ENCODE assay signal across 12 cellular contexts in genomic region chr16:50146479-50147435, GRCh38. TPM values are rescaled to one million over a fixed set of nuclear protein-coding genes. Genes with fewer than 3 reads are reported as not detected.
DNase-seq lines count a peak whose midpoint lies in the region; ATAC-seq, FAIRE-seq and TF ChIP-seq lines count a peak whose summit lies in the region.
"Had no signal": no experiment of that assay in that cellular context is flagged by ENCODE, and none has a peak within 500 bp of the region (broad histone marks: within the 10 kb centered on the region; RNA-seq: fewer than 3 reads in every experiment).

No MANE protein-coding gene starts in this region.

- TF ChIP-seq EP300 in HepG2 (IDR thresholded peaks at IDR 0.05; ENCODE audit: low read depth in 2 of 2, low read length in 2 of 2) (no peak), HepG2 (CRISPR knock-in tag; IDR thresholded peaks at IDR 0.05; ENCODE audit: borderline replicate concordance) (no peak)

- CTCF ChIA-PET in WTC11 (lab: Charles Lee), result interaction anchor here (1.3 to 1.8 kb wide), 5 partner anchors 10 to 189 kb away, joined by 3 to 6 read pairs (median 6); partner anchors contain the start of gene CNEP1R1
- CTCF ChIA-PET in HepG2 (lab: Yijun Ruan, JAX; ENCODE audit: low intra/inter-chr PET ratio, low total read pairs), result no interaction called here

- FAIRE-seq in HepG2 (lab: Jason Lieb, UNC), result no peak

- H3K4me3 ChIP-seq in cardiac muscle cell, result no peak overlapping the region
- H3K4me3 ChIP-seq in left ventricle myocardium inferior, result no peak overlapping the region
- H3K4me3 ChIP-seq in HepG2 (replicated peaks in 1 of 3; ENCODE audit: insufficient read depth in 1 of 3, low read depth in 2 of 3, low read length in 3 of 3), result 0 out of 6 replicates have a peak overlapping the region, but pooled peaks of 1 of the 3 experiments have one; percentile 19
- no peak overlapping the region for H3K4me3 ChIP-seq in WERI-Rb-1 (ENCODE audit: low read depth, low read length)
- H3K4me3 ChIP-seq: dorsolateral prefrontal cortex, skin epidermis, upper lobe of right lung had no signal

- H3K4me1 Mint-ChIP-seq in WTC11, result peaks cover 7% of the 10 kb centered on the region
- H3K4me1 Mint-ChIP-seq in activated T-helper 17 cell treated with anti-CD3 and anti-CD28 coated beads, Interleukin-2, amount 50 U/mL, for 72 hours, result peaks cover 1% of the 10 kb centered on the region

- in situ Hi-C loops in HepG2 (cut with HindIII; ENCODE audit: extremely low pct_ligation_motif_present, low pct_unique_long_range_greater_than_20kb), result no loop called here

- TF ChIP-seq POLR2A in HepG2 (IDR thresholded peaks at IDR 0.05; ENCODE audit: insufficient read depth in 1 of 2, low read depth in 2 of 2, low read length in 2 of 2), result no peak

- H3K36me3 ChIP-seq in cardiac muscle cell (no peaks in the 10 kb centered on the region), left ventricle myocardium inferior (no peaks in the 10 kb centered on the region), HepG2 (replicated peaks in 1 of 2; ENCODE audit: control insufficient read depth in 1 of 2, insufficient read depth in 2 of 2, low read length in 2 of 2) (no peaks in the 10 kb centered on the region), WERI-Rb-1 (no peaks in the 10 kb centered on the region)
- H3K36me3 ChIP-seq: upper lobe of right lung had no signal

- no peaks in the 10 kb centered on the region for H3K79me2 ChIP-seq in HepG2 (ENCODE audit: insufficient read depth, low read length)

- 43% methylated on average over 9 of the region's 9 CpGs for WGBS in HepG2 (ENCODE audit: low lambda C conversion rate)

- ATAC-seq in WTC11, result no peak
- ATAC-seq in HepG2, result peak; percentile 36
- no peak for ATAC-seq in activated T-helper 17 cell treated with anti-CD3 and anti-CD28 coated beads, Interleukin-2, amount 50 U/mL, for 72 hours (replicated peaks)
- ATAC-seq in GM21381 (IDR thresholded peaks at IDR 0.05; ENCODE audit: unreplicated experiment), result no peak
- no peak for ATAC-seq in activated naive CD4-positive, alpha-beta T cell treated with anti-CD3 and anti-CD28 coated beads, Interleukin-2, amount 50 U/mL, for 72 hours
- ATAC-seq: upper lobe of right lung had no signal

- no peak overlapping the region for H3K4me3 Mint-ChIP-seq in WTC11
- no peak overlapping the region for H3K4me3 Mint-ChIP-seq in activated T-helper 17 cell treated with anti-CD3 and anti-CD28 coated beads, Interleukin-2, amount 50 U/mL, for 72 hours

- H3K27ac Mint-ChIP-seq in WTC11, result peak overlapping the region; percentile 75; the same call in 1 of the 2 replicates
- H3K27ac Mint-ChIP-seq in activated T-helper 17 cell treated with anti-CD3 and anti-CD28 coated beads, Interleukin-2, amount 50 U/mL, for 72 hours, result no peak overlapping the region
- peak overlapping the region in 1 of 2 donors; percentile 9 for H3K27ac Mint-ChIP-seq in activated naive CD4-positive, alpha-beta T cell treated with anti-CD3 and anti-CD28 coated beads, Interleukin-2, amount 50 U/mL, for 72 hours

- H3K4me1 ChIP-seq in cardiac muscle cell (ENCODE audit: low read depth) (peaks cover 5% of the 10 kb centered on the region), left ventricle myocardium inferior (peaks cover 4% of the 10 kb centered on the region), HepG2 (ENCODE audit: insufficient read depth, low read length) (peaks cover 34% of the 10 kb centered on the region)

- intact Hi-C loops in left ventricle myocardium inferior (cut with micrococcal nuclease) (no loop called here), HepG2 (cut with micrococcal nuclease; ENCODE audit: unreplicated experiment) (no loop called here)

- TF ChIP-seq CTCF in cardiac muscle cell (IDR thresholded peaks at IDR 0.05; ENCODE audit: low read depth, low read length), result no peak
- no peak for TF ChIP-seq CTCF in left ventricle myocardium inferior (IDR thresholded peaks at IDR 0.05; ENCODE audit: borderline replicate concordance)
- TF ChIP-seq CTCF in WTC11 (IDR thresholded peaks at IDR 0.05), result no peak
- no peak for TF ChIP-seq CTCF in HepG2 (CRISPR knock-in tag; IDR thresholded peaks at IDR 0.05)
- no peak for TF ChIP-seq CTCF in WERI-Rb-1 (IDR thresholded peaks at IDR 0.05; ENCODE audit: low read depth, low read length)

- no peak overlapping the region for H2AFZ ChIP-seq in HepG2 (ENCODE audit: low read length)

- no peaks in the 10 kb centered on the region for H3K9me3 ChIP-seq in cardiac muscle cell (ENCODE audit: low read depth)
- no peaks in the 10 kb centered on the region for H3K9me3 ChIP-seq in left ventricle myocardium inferior (replicated peaks)
- no peaks in the 10 kb centered on the region for H3K9me3 ChIP-seq in HepG2 (ENCODE audit: low read length)
- H3K9me3 ChIP-seq in WERI-Rb-1 (ENCODE audit: severe bottlenecking), result no peaks in the 10 kb centered on the region
- H3K9me3 ChIP-seq: upper lobe of right lung had no signal

- TF ChIP-seq RAD21 in HepG2 (CRISPR knock-in tag; IDR thresholded peaks at IDR 0.05), result no peak

- no peaks in the 10 kb centered on the region for H3K27me3 ChIP-seq in cardiac muscle cell
- H3K27me3 ChIP-seq in left ventricle myocardium inferior (ENCODE audit: low read depth), result no peaks in the 10 kb centered on the region
- peaks cover 0 to 4% of the 10 kb centered on the region in 2 experiments; a peak in 1 of 5 replicates for H3K27me3 ChIP-seq in HepG2 (ENCODE audit: control insufficient read depth in 1 of 2, insufficient read depth in 2 of 2, low read length in 2 of 2)
- H3K27me3 ChIP-seq in WERI-Rb-1 (ENCODE audit: insufficient read depth, low read depth, severe bottlenecking), result no peaks in the 10 kb centered on the region
- H3K27me3 ChIP-seq: dorsolateral prefrontal cortex, upper lobe of right lung had no signal

- DNase-seq in cardiac muscle cell (ENCODE audit: low read depth in 1 of 2, low spot score in 1 of 2) (peak in 1 of 2 donors; percentile 23), left ventricle myocardium inferior (no peak), WTC11 (ENCODE audit: low spot score) (no peak), HepG2 (ENCODE audit: low spot score) (no peak), WERI-Rb-1 (no peak)
- DNase-seq in activated naive CD4-positive, alpha-beta T cell treated with anti-CD3 and anti-CD28 coated beads, Interleukin-2, amount 50 U/mL, for 72 hours (ENCODE audit: low spot score in 2 of 2), result no peak
- DNase-seq: dorsolateral prefrontal cortex; stimulated activated naive CD4-positive, alpha-beta T cell treated with Interleukin-2 at 50 U/mL for 16 hours; upper lobe of right lung had no signal

- BruUV-seq in HepG2 (replicated peaks; lab: Mats Ljungman, UMichigan), result no TSS peak

- H3K4me2 ChIP-seq in HepG2 (ENCODE audit: low read depth, low read length), result peak overlapping the region; percentile 16; the same call in 1 of the 2 replicates

- no peak overlapping the region for H3K9ac ChIP-seq in HepG2 (ENCODE audit: insufficient read depth, low read depth, low read length)

- H3K27me3 Mint-ChIP-seq in WTC11 (ENCODE audit: low read depth), result peaks cover 2% of the 10 kb centered on the region; the same call in 1 of the 2 replicates
- no peaks in the 10 kb centered on the region for H3K27me3 Mint-ChIP-seq in activated T-helper 17 cell treated with anti-CD3 and anti-CD28 coated beads, Interleukin-2, amount 50 U/mL, for 72 hours

- no peaks in the 10 kb centered on the region for H4K20me1 ChIP-seq in HepG2 (ENCODE audit: insufficient read depth, low read length)

- no peaks in the 10 kb centered on the region for H3K9me3 Mint-ChIP-seq in WTC11
- no peaks in the 10 kb centered on the region for H3K9me3 Mint-ChIP-seq in activated T-helper 17 cell treated with anti-CD3 and anti-CD28 coated beads, Interleukin-2, amount 50 U/mL, for 72 hours
- H3K9me3 Mint-ChIP-seq in activated naive CD4-positive, alpha-beta T cell treated with anti-CD3 and anti-CD28 coated beads, Interleukin-2, amount 50 U/mL, for 72 hours, result no peaks in the 10 kb centered on the region

- H3K27ac ChIP-seq in cardiac muscle cell (peak overlapping the region; percentile 35), left ventricle myocardium inferior (replicated peaks) (no peak overlapping the region), HepG2 (ENCODE audit: extremely low read length, insufficient read depth, low read length) (no peak overlapping the region), WERI-Rb-1 (no peak overlapping the region)
- H3K27ac ChIP-seq: dorsolateral prefrontal cortex, skin epidermis, upper lobe of right lung had no signal

- POLR2A ChIA-PET in WTC11 (lab: Charles Lee), result interaction anchor here (0.8 kb wide), 1 partner anchor 34 kb away, joined by 6 read pairs; no protein-coding TSS in a partner anchor
- POLR2A ChIA-PET in HepG2 (lab: Yijun Ruan, JAX), result no interaction called here

- H3K36me3 Mint-ChIP-seq in WTC11, result no peaks in the 10 kb centered on the region
- H3K36me3 Mint-ChIP-seq in activated T-helper 17 cell treated with anti-CD3 and anti-CD28 coated beads, Interleukin-2, amount 50 U/mL, for 72 hours (ENCODE audit: low read depth), result no peaks in the 10 kb centered on the region
- no peaks in the 10 kb centered on the region for H3K36me3 Mint-ChIP-seq in activated naive CD4-positive, alpha-beta T cell treated with anti-CD3 and anti-CD28 coated beads, Interleukin-2, amount 50 U/mL, for 72 hours

RNA-seq across cellular contexts. Expression of gene TENT4B, which starts 6.3 kb away (rescaled TPM):
- 10.6 and 15.0 TPM in 2 replicates for total RNA-seq in cardiac muscle cell
- 6.2 and 8.7 TPM in 2 replicates for polyA plus RNA-seq in cardiac muscle cell
- total RNA-seq in left ventricle myocardium inferior, result 7.5 TPM
- 12.7 to 14.3 TPM (median 13.6 TPM) in 3 replicates for total RNA-seq in WTC11 (2021)
- total RNA-seq in HepG2 (2016; rRNA removed; fragmentation: Illumina TruSeq; extraction: Trizol), result 32.8 and 36.0 TPM in 2 replicates
- 2.9 and 4.3 TPM in 2 replicates for total RNA-seq in HepG2 (2016; cell fraction: cytosol; rRNA removed; fragmentation: Illumina TruSeq; extraction: Trizol; ENCODE audit: low read depth)
- 32.0 and 35.5 TPM in 2 replicates for total RNA-seq in HepG2 (2016; cell fraction: insoluble cytoplasmic fraction; rRNA removed; fragmentation: Illumina TruSeq; extraction: Trizol)
- total RNA-seq in HepG2 (2016; cell fraction: membrane; rRNA removed; fragmentation: Illumina TruSeq; extraction: Trizol), result 13.6 and 15.7 TPM in 2 replicates
- total RNA-seq in HepG2 (2016; cell fraction: nucleus; rRNA removed; fragmentation: Illumina TruSeq; extraction: Trizol), result 27.7 and 32.7 TPM in 2 replicates
- polyA plus RNA-seq in HepG2 (2011; rRNA removed), result 12.0 and 15.0 TPM in 2 replicates
- 6.2 and 9.6 TPM in 2 replicates for polyA plus RNA-seq in HepG2 (2011; cell fraction: cytosol; rRNA removed)
- 7.0 and 7.5 TPM in 2 replicates for polyA plus RNA-seq in HepG2 (2011; cell fraction: nucleus; rRNA removed)
- 12.9 and 15.1 TPM in 2 replicates for polyA plus RNA-seq in HepG2 (2012)
- 0.93 and 0.94 TPM in 2 replicates for polyA plus RNA-seq in HepG2 (2016; cell fraction: cytosol; fragmentation: Illumina TruSeq; extraction: Trizol; ENCODE audit: low read depth)
- 29.7 and 32.3 TPM in 2 replicates for polyA plus RNA-seq in HepG2 (2016; cell fraction: insoluble cytoplasmic fraction; fragmentation: Illumina TruSeq; extraction: Trizol; ENCODE audit: low read depth)
- polyA plus RNA-seq in HepG2 (2016; cell fraction: membrane; fragmentation: Illumina TruSeq; extraction: Trizol; ENCODE audit: low read depth), result 5.3 and 6.4 TPM in 2 replicates
- 32.1 and 32.7 TPM in 2 replicates for polyA plus RNA-seq in HepG2 (2016; cell fraction: nucleus; fragmentation: Illumina TruSeq; extraction: Trizol; ENCODE audit: insufficient read depth, low read depth)
- polyA minus RNA-seq in HepG2 (2011; rRNA and poly(A)+ RNA removed; ENCODE audit: low replicate concordance), result 11.8 and 15.0 TPM in 2 replicates
- polyA minus RNA-seq in HepG2 (2011; cell fraction: cytosol; rRNA and poly(A)+ RNA removed), result 21.1 and 22.3 TPM in 2 replicates
- 33.9 and 35.8 TPM in 2 replicates for polyA minus RNA-seq in HepG2 (2011; cell fraction: nucleus; rRNA and poly(A)+ RNA removed)
- 10 to 100 TPM; 16.3 to 31.5 TPM for total RNA-seq in activated T-helper 17 cell treated with anti-CD3 and anti-CD28 coated beads, Interleukin-2, amount 50 U/mL, for 72 hours
- 10 to 100 TPM; 25.7 to 27.9 TPM for total RNA-seq in activated naive CD4-positive, alpha-beta T cell treated with anti-CD3 and anti-CD28 coated beads, Interleukin-2, amount 50 U/mL, for 72 hours
